12 cellular contexts compared by ENCODE assay signal in the genomic region with DNA sequence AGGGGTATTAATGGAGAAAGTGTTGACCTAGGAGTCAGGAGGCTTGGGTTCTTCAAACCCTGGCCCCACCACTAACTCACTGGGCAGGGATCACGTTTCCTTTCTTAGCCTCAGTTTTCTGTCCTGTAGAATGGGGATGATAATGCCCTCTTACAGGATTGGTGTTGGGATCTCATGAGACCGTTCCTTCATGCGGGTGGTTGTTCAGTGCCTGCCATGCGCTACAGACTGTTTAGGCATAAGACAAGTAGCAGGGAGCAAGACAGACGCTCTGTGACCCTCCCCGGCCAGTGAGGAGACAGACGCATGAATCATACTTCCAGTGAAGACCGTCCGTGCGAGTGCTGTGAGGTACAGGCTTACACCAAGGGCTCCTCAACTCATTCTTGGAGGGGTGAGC.
A peak's percentile ranks its signal among the peaks of the same experiment; 100 is the strongest.
DNase-seq lines count a peak whose midpoint lies in the region; ATAC-seq and TF ChIP-seq lines count a peak whose summit lies in the region.
"Had no signal": no experiment of that assay in that cellular context is flagged by ENCODE, and none has a peak within 500 bp of the region (broad histone marks: within the 10 kb centered on the region; RNA-seq: fewer than 3 reads in every experiment).

No MANE protein-coding gene starts in this region.

- intact Hi-C loops in esophagus muscularis mucosa (cut with DNase I): loop anchor here (5.0 kb wide), 2 partner anchors 44 to 99 kb away; no protein-coding TSS in a partner anchor

- H3K27ac Mint-ChIP-seq in T-cell: peak overlapping the region; percentile 26 to 59
- H3K27ac Mint-ChIP-seq in GM23338: no peak overlapping the region
- H3K27ac Mint-ChIP-seq: progenitor cell of endocrine pancreas had no signal

- no peaks in the 10 kb centered on the region for H3K9me3 Mint-ChIP-seq in T-cell
- H3K9me3 Mint-ChIP-seq in GM23338: no peaks in the 10 kb centered on the region

- H3K9me3 ChIP-seq in esophagus muscularis mucosa: no peaks in the 10 kb centered on the region
- H3K9me3 ChIP-seq: SK-N-SH had no signal

- H3K79me2 ChIP-seq in GM23338 (replicated peaks; ENCODE audit: insufficient read depth): no peaks in the 10 kb centered on the region

- POLR2A ChIA-PET in T-cell (lab: Charles Lee): interaction anchor here in 1 of 2 donors (0.7 kb wide), 1 partner anchor 50 kb away, joined by 8 read pairs; no protein-coding TSS in a partner anchor

- no peaks in the 10 kb centered on the region for H3K9me2 ChIP-seq in GM23338 (ENCODE audit: insufficient read depth)
- H3K9me2 ChIP-seq: SK-N-SH had no signal

- no peak for TF ChIP-seq POLR2A in esophagus muscularis mucosa (IDR thresholded peaks at IDR 0.05; ENCODE audit: low read depth)

- no peaks in the 10 kb centered on the region for H4K20me1 ChIP-seq in GM23338 (replicated peaks; ENCODE audit: insufficient read depth)

- WGBS in esophagus muscularis mucosa: 93% methylated on average over 8 of the region's 10 CpGs

- no peak for TF ChIP-seq EP300 in esophagus muscularis mucosa (IDR thresholded peaks at IDR 0.05)

- no peak overlapping the region for H2AFZ ChIP-seq in GM23338

- ATAC-seq in T-cell (replicated peaks in 1 of 4): no peak
- no peak for ATAC-seq in GM23338

- H3K36me3 Mint-ChIP-seq in T-cell (peaks cover 4% of the 10 kb centered on the region), GM23338 (ENCODE audit: low read depth) (no peaks in the 10 kb centered on the region)

- no peak for TF ChIP-seq CTCF in esophagus muscularis mucosa (IDR thresholded peaks at IDR 0.05)
- TF ChIP-seq CTCF in GM23338 (conservative IDR thresholded peaks at IDR 0.05; ENCODE audit: low read depth in 2 of 2): no peak

- CTCF ChIA-PET in T-cell (lab: Charles Lee): interaction anchor here in 1 of 2 donors (1.2 to 1.5 kb wide), 2 partner anchors 56 to 79 kb away, joined by 3 read pairs; no protein-coding TSS in a partner anchor

- H3K27me3 Mint-ChIP-seq in T-cell: no peaks in the 10 kb centered on the region
- H3K27me3 Mint-ChIP-seq in GM23338 (ENCODE audit: insufficient read depth, low read depth, poor library complexity): peaks cover 7% of the 10 kb centered on the region

- H3K4me2 ChIP-seq in GM23338: no peak overlapping the region
- H3K4me2 ChIP-seq: SK-N-SH had no signal

- DNase-seq in activated CD4-positive, alpha-beta T cell treated with anti-CD3 and anti-CD28 coated beads, Interleukin-2, amount 50 U/mL, for 48 hours: peak; percentile 42 to 56
- DNase-seq in activated CD4-positive, alpha-beta T cell treated with anti-CD3 and anti-CD28 coated beads, Interleukin-2, amount 50 U/mL, for 4 hours: no peak
- DNase-seq in T-cell (no peak), esophagus muscularis mucosa (ENCODE audit: extremely low spot score) (no peak), GM23338 (ENCODE audit: low spot score) (no peak), dermis blood vessel endothelial cell (no peak), middle frontal gyrus (ENCODE audit: extremely low spot score, low spot score) (no peak)
- peak; percentile 47 to 62 for DNase-seq in stimulated activated CD4-positive, alpha-beta T cell treated with anti-CD3 and anti-CD28 coated beads, Interleukin-15, amount 100 ng/mL, for 48 hours (ENCODE audit: low read depth in 2 of 2)
- DNase-seq: COR-L47, NCI-H226, SK-N-SH had no signal

- H3F3A ChIP-seq in GM23338 (replicated peaks; ENCODE audit: low read depth): peaks cover 9% of the 10 kb centered on the region

- H3K36me3 ChIP-seq in esophagus muscularis mucosa: no peaks in the 10 kb centered on the region
- H3K36me3 ChIP-seq in GM23338 (ENCODE audit: insufficient read depth): no peaks in the 10 kb centered on the region

- H3K27me3 ChIP-seq in esophagus muscularis mucosa (no peaks in the 10 kb centered on the region), GM23338 (ENCODE audit: insufficient read depth) (no peaks in the 10 kb centered on the region)

- H3K4me3 Mint-ChIP-seq in T-cell (peak overlapping the region in 1 of 3 donors; percentile 35), GM23338 (no peak overlapping the region; the same call in 2 of the 3 replicates)

- H3K4me3 ChIP-seq in esophagus muscularis mucosa (no peak overlapping the region), GM23338 (no peak overlapping the region)

- peaks cover 44 to 58% (median 57%) of the 10 kb centered on the region in 3 donors for H3K4me1 Mint-ChIP-seq in T-cell
- H3K4me1 Mint-ChIP-seq in GM23338: peaks cover 57% of the 10 kb centered on the region

- peaks cover 91 to 100% (median 100%) of the 10 kb centered on the region in 4 donors for H3K4me1 ChIP-seq in esophagus muscularis mucosa
- peaks cover 50% of the 10 kb centered on the region for H3K4me1 ChIP-seq in GM23338 (ENCODE audit: insufficient read depth)

- H3K27ac ChIP-seq in esophagus muscularis mucosa (replicated peaks in 1 of 4) (peak overlapping the region; percentile 84 to 92 (median 90)), GM23338 (ENCODE audit: low read depth) (no peak overlapping the region)

TF ChIP-seq in GM23338, 12 proteins besides CTCF, POLR2A, EP300 and RAD21 (continues in another document):
- TF ChIP-seq, protein P1, sequence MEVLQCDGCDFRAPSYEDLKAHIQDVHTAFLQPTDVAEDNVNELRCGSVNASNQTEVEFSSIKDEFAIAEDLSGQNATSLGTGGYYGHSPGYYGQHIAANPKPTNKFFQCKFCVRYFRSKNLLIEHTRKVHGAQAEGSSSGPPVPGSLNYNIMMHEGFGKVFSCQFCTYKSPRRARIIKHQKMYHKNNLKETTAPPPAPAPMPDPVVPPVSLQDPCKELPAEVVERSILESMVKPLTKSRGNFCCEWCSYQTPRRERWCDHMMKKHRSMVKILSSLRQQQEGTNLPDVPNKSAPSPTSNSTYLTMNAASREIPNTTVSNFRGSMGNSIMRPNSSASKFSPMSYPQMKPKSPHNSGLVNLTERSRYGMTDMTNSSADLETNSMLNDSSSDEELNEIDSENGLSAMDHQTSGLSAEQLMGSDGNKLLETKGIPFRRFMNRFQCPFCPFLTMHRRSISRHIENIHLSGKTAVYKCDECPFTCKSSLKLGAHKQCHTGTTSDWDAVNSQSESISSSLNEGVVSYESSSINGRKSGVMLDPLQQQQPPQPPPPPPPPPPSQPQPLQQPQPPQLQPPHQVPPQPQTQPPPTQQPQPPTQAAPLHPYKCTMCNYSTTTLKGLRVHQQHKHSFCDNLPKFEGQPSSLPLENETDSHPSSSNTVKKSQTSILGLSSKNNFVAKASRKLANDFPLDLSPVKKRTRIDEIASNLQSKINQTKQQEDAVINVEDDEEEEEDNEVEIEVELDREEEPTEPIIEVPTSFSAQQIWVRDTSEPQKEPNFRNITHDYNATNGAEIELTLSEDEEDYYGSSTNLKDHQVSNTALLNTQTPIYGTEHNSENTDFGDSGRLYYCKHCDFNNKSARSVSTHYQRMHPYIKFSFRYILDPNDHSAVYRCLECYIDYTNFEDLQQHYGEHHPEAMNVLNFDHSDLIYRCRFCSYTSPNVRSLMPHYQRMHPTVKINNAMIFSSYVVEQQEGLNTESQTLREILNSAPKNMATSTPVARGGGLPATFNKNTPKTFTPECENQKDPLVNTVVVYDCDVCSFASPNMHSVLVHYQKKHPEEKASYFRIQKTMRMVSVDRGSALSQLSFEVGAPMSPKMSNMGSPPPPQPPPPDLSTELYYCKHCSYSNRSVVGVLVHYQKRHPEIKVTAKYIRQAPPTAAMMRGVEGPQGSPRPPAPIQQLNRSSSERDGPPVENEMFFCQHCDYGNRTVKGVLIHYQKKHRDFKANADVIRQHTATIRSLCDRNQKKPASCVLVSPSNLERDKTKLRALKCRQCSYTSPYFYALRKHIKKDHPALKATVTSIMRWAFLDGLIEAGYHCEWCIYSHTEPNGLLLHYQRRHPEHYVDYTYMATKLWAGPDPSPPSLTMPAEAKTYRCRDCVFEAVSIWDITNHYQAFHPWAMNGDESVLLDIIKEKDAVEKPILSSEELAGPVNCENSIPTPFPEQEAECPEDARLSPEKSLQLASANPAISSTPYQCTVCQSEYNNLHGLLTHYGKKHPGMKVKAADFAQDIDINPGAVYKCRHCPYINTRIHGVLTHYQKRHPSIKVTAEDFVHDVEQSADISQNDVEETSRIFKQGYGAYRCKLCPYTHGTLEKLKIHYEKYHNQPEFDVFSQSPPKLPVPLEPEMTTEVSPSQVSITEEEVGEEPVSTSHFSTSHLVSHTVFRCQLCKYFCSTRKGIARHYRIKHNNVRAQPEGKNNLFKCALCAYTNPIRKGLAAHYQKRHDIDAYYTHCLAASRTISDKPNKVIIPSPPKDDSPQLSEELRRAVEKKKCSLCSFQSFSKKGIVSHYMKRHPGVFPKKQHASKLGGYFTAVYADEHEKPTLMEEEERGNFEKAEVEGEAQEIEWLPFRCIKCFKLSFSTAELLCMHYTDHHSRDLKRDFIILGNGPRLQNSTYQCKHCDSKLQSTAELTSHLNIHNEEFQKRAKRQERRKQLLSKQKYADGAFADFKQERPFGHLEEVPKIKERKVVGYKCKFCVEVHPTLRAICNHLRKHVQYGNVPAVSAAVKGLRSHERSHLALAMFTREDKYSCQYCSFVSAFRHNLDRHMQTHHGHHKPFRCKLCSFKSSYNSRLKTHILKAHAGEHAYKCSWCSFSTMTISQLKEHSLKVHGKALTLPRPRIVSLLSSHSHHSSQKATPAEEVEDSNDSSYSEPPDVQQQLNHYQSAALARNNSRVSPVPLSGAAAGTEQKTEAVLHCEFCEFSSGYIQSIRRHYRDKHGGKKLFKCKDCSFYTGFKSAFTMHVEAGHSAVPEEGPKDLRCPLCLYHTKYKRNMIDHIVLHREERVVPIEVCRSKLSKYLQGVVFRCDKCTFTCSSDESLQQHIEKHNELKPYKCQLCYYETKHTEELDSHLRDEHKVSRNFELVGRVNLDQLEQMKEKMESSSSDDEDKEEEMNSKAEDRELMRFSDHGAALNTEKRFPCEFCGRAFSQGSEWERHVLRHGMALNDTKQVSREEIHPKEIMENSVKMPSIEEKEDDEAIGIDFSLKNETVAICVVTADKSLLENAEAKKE (CRISPR knock-in tag; IDR thresholded peaks at IDR 0.05): no peak
- TF ChIP-seq EZH2 (IDR thresholded peaks at IDR 0.05; ENCODE audit: low read depth, unreplicated experiment): no peak
- no peak for TF ChIP-seq ZNF114 (CRISPR knock-in tag; IDR thresholded peaks at IDR 0.05)
- no peak for TF ChIP-seq ZNF331 (CRISPR knock-in tag; IDR thresholded peaks at IDR 0.05; ENCODE audit: low read depth)

Comparison
In these comparisons a context has a peak if more than half of its experiments do, and no peak if none do; other contexts are left out.
1. DNase-seq: peak in activated CD4-positive, alpha-beta T cell treated with anti-CD3 and anti-CD28 coated beads, Interleukin-2, amount 50 U/mL, for 48 hours (2 of 2) and stimulated activated CD4-positive, alpha-beta T cell treated with anti-CD3 and anti-CD28 coated beads, Interleukin-15, amount 100 ng/mL, for 48 hours (2 of 2); none in activated CD4-positive, alpha-beta T cell treated with anti-CD3 and anti-CD28 coated beads, Interleukin-2, amount 50 U/mL, for 4 hours (0 of 2), T-cell (0 of 34), esophagus muscularis mucosa (single experiment), GM23338 (single experiment), dermis blood vessel endothelial cell (single experiment) and middle frontal gyrus (single experiment).